ENCODE assay signal across 31 cellular contexts in the genomic region with DNA sequence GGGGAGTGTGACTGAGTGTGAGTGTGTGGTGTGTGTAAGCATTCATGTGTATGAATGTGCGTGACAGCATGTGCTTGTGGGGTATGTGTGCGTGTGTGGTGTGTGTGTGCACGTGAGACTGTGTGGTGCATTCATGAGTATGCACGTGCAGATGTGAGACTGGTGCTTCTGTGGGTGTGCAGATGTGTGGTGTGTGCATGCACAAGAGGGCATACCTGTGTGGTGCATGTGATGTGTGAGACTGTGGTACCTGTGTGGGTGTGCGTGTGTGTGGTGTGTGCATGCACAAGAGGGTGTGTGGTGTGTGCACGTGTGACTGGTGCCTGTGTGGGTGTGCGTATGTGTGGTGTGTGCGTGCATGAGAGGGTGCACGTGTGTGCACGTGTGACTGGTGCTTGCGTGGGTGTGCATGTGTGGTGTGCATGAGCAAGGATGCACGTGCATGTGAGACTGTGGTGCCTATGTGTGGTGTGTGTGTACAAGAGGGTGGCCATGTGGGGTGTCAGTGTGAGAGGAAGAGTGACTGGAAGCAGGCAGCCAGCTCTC.
"Had no signal": no experiment of that assay in that cellular context is flagged by ENCODE, and none has a peak within 500 bp of the region (broad histone marks: within the 10 kb centered on the region; RNA-seq: fewer than 3 reads in every experiment).

No MANE protein-coding gene starts in this region.

- ATAC-seq: activated CD4-positive, CD25-positive, alpha-beta regulatory T cell treated with anti-CD3 and anti-CD28 coated beads, Interleukin-2, amount 50 U/mL, for 24 hours; body of pancreas; gastroesophageal sphincter; naive thymus-derived CD4-positive, alpha-beta T cell; right cardiac atrium; T-cell had no signal

- DNase-seq: activated CD4-positive, alpha-beta T cell treated with anti-CD3 and anti-CD28 coated beads for 48 hours; activated CD4-positive, alpha-beta T cell treated with anti-CD3 and anti-CD28 coated beads, Interleukin-2, amount 50 U/mL, for 48 hours; activated CD8-positive, alpha-beta memory T cell treated with anti-CD3 and anti-CD28 coated beads for 24 hours; activated effector memory CD4-positive, alpha-beta T cell treated with Interleukin-2 at 50 U/mL for 16 hours; activated naive CD4-positive, alpha-beta T cell treated with anti-CD3 and anti-CD28 coated beads for 36 hours; activated naive CD8-positive, alpha-beta T cell treated with anti-CD3 and anti-CD28 coated beads for 36 hours; body of pancreas; dorsolateral prefrontal cortex; effector memory CD4-positive, alpha-beta T cell; left colon; midbrain; naive thymus-derived CD4-positive, alpha-beta T cell; stimulated activated CD4-positive, alpha-beta T cell treated with anti-CD3 and anti-CD28 coated beads, Interleukin-15, amount 100 ng/mL, for 24 hours; stimulated activated CD4-positive, alpha-beta T cell treated with anti-CD3 and anti-CD28 coated beads, Interleukin-2, amount 100 ng/mL, for 24 hours; stimulated activated naive CD4-positive, alpha-beta T cell; T-cell; T-helper 9 cell had no signal

- H3K9me3 ChIP-seq: adrenal gland, body of pancreas had no signal

- FAIRE-seq: endothelial cell of umbilical vein, keratinocyte, TTC549 had no signal

- H3K27ac ChIP-seq: body of pancreas, cardiac muscle cell, coronary artery, gastroesophageal sphincter, hepatocyte, thoracic aorta, VCaP had no signal

- H3K27me3 ChIP-seq: adrenal gland, body of pancreas, cardiac muscle cell, dorsolateral prefrontal cortex, gastroesophageal sphincter, hepatocyte had no signal

- H3K4me1 Mint-ChIP-seq: activated naive CD8-positive, alpha-beta T cell treated with anti-CD3 and anti-CD28 coated beads for 36 hours; neural crest cell; T-cell had no signal

- H3K4me1 ChIP-seq: body of pancreas, gastroesophageal sphincter had no signal

- H3K27me3 Mint-ChIP-seq: activated naive CD8-positive, alpha-beta T cell treated with anti-CD3 and anti-CD28 coated beads for 36 hours; naive thymus-derived CD4-positive, alpha-beta T cell; T-cell; type B pancreatic cell had no signal

- H3K27ac Mint-ChIP-seq: activated naive CD4-positive, alpha-beta T cell treated with anti-CD3 and anti-CD28 coated beads for 36 hours; activated naive CD8-positive, alpha-beta T cell treated with anti-CD3 and anti-CD28 coated beads for 36 hours; T-cell; type B pancreatic cell had no signal

- H3K4me3 ChIP-seq: adrenal gland, body of pancreas, cardiac muscle cell, coronary artery, dorsolateral prefrontal cortex, gastroesophageal sphincter, hepatocyte, thoracic aorta had no signal

- H2AFZ ChIP-seq: hepatocyte had no signal

- H3K9me3 Mint-ChIP-seq: activated naive CD8-positive, alpha-beta T cell treated with anti-CD3 and anti-CD28 coated beads for 36 hours; neural crest cell; T-cell; type B pancreatic cell had no signal

- H3K4me2 ChIP-seq: hepatocyte had no signal

- H3K36me3 ChIP-seq: cardiac muscle cell had no signal

- H3K4me3 Mint-ChIP-seq: activated naive CD4-positive, alpha-beta T cell treated with anti-CD3 and anti-CD28 coated beads for 36 hours; activated naive CD8-positive, alpha-beta T cell treated with anti-CD3 and anti-CD28 coated beads for 36 hours; naive thymus-derived CD4-positive, alpha-beta T cell; neural crest cell; T-cell; type B pancreatic cell had no signal

- H3K79me2 ChIP-seq: hepatocyte had no signal
